ENCODE assay signal across 8 cellular contexts in the genomic region with DNA sequence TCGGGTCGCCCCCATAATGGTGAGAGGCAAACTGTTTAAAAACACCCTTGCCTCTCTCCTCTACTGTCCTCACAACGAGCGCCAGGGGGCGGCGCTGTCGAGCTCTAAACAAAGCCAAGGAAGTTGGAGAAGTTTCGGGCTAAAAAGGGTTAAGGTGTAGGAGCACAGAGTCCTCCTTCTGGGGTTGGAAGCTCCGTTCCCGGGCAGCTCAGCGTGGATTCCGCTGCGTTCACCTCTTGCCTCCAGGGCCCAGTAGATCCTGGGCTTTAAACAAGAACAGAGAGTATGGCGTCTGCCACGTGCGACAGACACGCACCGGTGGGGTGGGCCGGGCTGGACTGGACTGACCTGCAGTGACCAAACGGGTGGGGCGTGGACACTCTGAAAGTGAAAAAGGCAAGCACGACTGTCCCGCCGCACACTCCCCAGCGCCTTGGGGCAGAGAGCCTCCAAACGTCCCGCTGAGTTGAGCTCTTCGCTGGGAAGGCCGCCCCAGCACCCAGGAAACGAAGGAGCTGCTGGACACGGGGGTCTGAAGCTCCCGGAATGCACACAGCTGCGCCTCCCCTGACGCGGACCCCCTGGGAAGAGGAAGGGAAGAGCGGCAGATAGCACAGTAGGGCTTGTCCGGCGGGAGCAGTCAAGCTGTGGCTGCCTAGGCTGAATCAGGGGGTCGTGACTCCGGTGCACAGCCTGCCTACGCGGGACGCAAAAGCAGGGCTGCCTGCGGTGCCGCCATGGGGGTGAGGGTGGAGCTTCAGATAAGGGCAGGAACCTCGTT. TPM values are rescaled to one million over a fixed set of nuclear protein-coding genes. Genes with fewer than 3 reads are reported as not detected.
DNase-seq lines count a peak whose midpoint lies in the region; ATAC-seq and TF ChIP-seq lines count a peak whose summit lies in the region.

No MANE protein-coding gene starts in this region.

- H3K9me3 ChIP-seq in tibial artery, result no peaks in the 10 kb centered on the region

- H3K36me3 ChIP-seq in tibial artery, result no peaks in the 10 kb centered on the region

- H3K27me3 ChIP-seq in tibial artery, result no peaks in the 10 kb centered on the region

- peak; percentile 42 for DNase-seq in stimulated activated CD4-positive, alpha-beta T cell treated with anti-CD3 and anti-CD28 coated beads, Interleukin-15, amount 100 ng/mL, for 24 hours
- DNase-seq in stimulated activated CD4-positive, alpha-beta T cell treated with anti-CD3 and anti-CD28 coated beads, Interleukin-12 subunit alpha, Interleukin-12 subunit beta, amount 100 ng/mL, for 4 hours, result no peak
- DNase-seq in SK-MEL-5 (ENCODE audit: low read depth, low spot score), result peak; percentile 61
- peak; percentile 86 to 92 for DNase-seq in erythroblast (lab: John Stamatoyannopoulos, UW)
- peak; percentile 93 for DNase-seq in mesenteric fat pad (ENCODE audit: low spot score)
- peak; percentile 87 to 93 for DNase-seq in tibial artery
- DNase-seq in COR-L47 (lab: John Stamatoyannopoulos, UW), result no peak

- peak overlapping the region; percentile 63 to 82 for H3K4me3 ChIP-seq in tibial artery

- peak; percentile 74 to 75 for TF ChIP-seq CTCF in tibial artery (IDR thresholded peaks at IDR 0.05)

- in situ Hi-C loops in SK-MEL-5 (cut with HindIII; ENCODE audit: low pct_unique_long_range_greater_than_20kb, low sequenced_read_pairs), result no loop called here

- no peak for ATAC-seq in HG03439 (IDR thresholded peaks at IDR 0.05; ENCODE audit: unreplicated experiment)

- peak overlapping the region; percentile 88 to 97 for H3K27ac ChIP-seq in tibial artery

- TF ChIP-seq POLR2A in erythroblast (IDR thresholded peaks at IDR 0.05; ENCODE audit: low read length), result peak; percentile 16

- peaks cover 0 to 46% (median 35%) of the 10 kb centered on the region in 4 donors for H3K4me1 ChIP-seq in tibial artery

- intact Hi-C loops in tibial artery (cut with DNase I; ENCODE audit: low total_unique reads), result loop anchor here (5.0 to 10.0 kb wide), 3 partner anchors 91 to 349 kb away; no protein-coding TSS in a partner anchor

RNA-seq across cellular contexts. Expression of a gene that starts 1.6 kb away (rescaled TPM):
- total RNA-seq in SK-MEL-5 (2014; rRNA removed; shearing (Covaris generic)), result not detected in 2 replicates
- polyA plus RNA-seq in SK-MEL-5 (2015; cell fraction: cytosol; rRNA removed), result 0.01 and 0.02 TPM in 2 replicates
- polyA plus RNA-seq in SK-MEL-5 (2015; cell fraction: nucleus; rRNA removed), result 0.12 TPM in 1 of 2 replicates, not detected in the other
- 49.6 TPM for total RNA-seq in mesenteric fat pad

RNA-seq across cellular contexts. Expression of a gene that starts 15.9 kb away (rescaled TPM):
- total RNA-seq in SK-MEL-5 (2014; rRNA removed; shearing (Covaris generic)), result not detected in 2 replicates
- not detected in 2 replicates for polyA plus RNA-seq in SK-MEL-5 (2015; cell fraction: cytosol; rRNA removed)
- polyA plus RNA-seq in SK-MEL-5 (2015; cell fraction: nucleus; rRNA removed), result not detected in 2 replicates
- not detected for total RNA-seq in mesenteric fat pad

RNA-seq across cellular contexts. Expression of a gene that starts 35.1 kb away (rescaled TPM):
- not detected in 2 replicates for total RNA-seq in SK-MEL-5 (2014; rRNA removed; shearing (Covaris generic))
- not detected in 2 replicates for polyA plus RNA-seq in SK-MEL-5 (2015; cell fraction: cytosol; rRNA removed)
- not detected in 2 replicates for polyA plus RNA-seq in SK-MEL-5 (2015; cell fraction: nucleus; rRNA removed)
- 105 TPM for total RNA-seq in mesenteric fat pad

Comparison
In these comparisons a context has a peak if more than half of its experiments do, and no peak if none do; other contexts are left out.
1. DNase-seq: peak in stimulated activated CD4-positive, alpha-beta T cell treated with anti-CD3 and anti-CD28 coated beads, Interleukin-15, amount 100 ng/mL, for 24 hours (single experiment), SK-MEL-5 (single experiment), erythroblast (2 of 2), mesenteric fat pad (single experiment) and tibial artery (2 of 2); none in stimulated activated CD4-positive, alpha-beta T cell treated with anti-CD3 and anti-CD28 coated beads, Interleukin-12 subunit alpha, Interleukin-12 subunit beta, amount 100 ng/mL, for 4 hours (single experiment) and COR-L47 (single experiment).
2. RNA of a gene that starts 1.6 kb away (total RNA-seq): 49.6 TPM in mesenteric fat pad (single experiment); not detected in SK-MEL-5; every median in the first group is over 10 times any median in the second.
3. RNA of a gene that starts 35.1 kb away (total RNA-seq): 105 TPM in mesenteric fat pad (single experiment); not detected in SK-MEL-5; every median in the first group is over 100 times any median in the second.